In the genomic region with DNA sequence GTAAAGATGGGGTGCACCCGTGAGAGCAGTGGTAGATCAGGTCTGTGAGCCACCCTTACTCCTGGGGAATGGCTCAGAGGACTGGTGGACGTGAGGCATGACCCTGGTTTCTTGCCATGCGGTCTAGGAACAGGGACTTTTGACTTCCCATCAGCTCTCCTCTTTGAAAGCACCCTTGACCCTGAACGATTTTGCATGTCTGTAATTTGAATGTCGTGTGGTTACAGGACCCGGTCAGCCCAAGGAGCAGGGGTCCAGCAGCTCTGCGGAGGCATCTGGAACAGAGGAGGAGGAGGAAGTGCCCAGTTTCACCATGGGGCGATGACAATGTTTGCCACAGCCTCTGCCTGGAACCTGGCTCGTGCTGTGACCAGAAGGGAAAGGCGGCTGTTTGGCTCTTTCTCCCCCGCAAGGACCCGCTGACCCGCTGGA, we compare ENCODE assay signal across 9 cellular contexts. TPM values are rescaled to one million over a fixed set of nuclear protein-coding genes. Genes with fewer than 3 reads are reported as not detected.
DNase-seq lines count a peak whose midpoint lies in the region; ATAC-seq and TF ChIP-seq lines count a peak whose summit lies in the region.
"Had no signal": no experiment of that assay in that cellular context is flagged by ENCODE, and none has a peak within 500 bp of the region (broad histone marks: within the 10 kb centered on the region; RNA-seq: fewer than 3 reads in every experiment).

No MANE protein-coding gene starts in this region.

- peaks cover 42% of the 10 kb centered on the region for H3K4me1 Mint-ChIP-seq in activated T-helper 17 cell treated with anti-CD3 and anti-CD28 coated beads, Interleukin-2, amount 50 U/mL, for 72 hours
- peaks cover 52 to 64% of the 10 kb centered on the region in 2 donors for H3K4me1 Mint-ChIP-seq in natural killer cell

- ATAC-seq in GM18861 (IDR thresholded peaks at IDR 0.05; ENCODE audit: unreplicated experiment) (peak; percentile 33), HG02885 (IDR thresholded peaks at IDR 0.05; ENCODE audit: poor library complexity, unreplicated experiment) (peak; percentile 22), natural killer cell (no peak)
- ATAC-seq in activated T-helper 17 cell treated with anti-CD3 and anti-CD28 coated beads, Interleukin-2, amount 50 U/mL, for 72 hours (replicated peaks): no peak

- peak overlapping the region; percentile 95 for H3K4me3 Mint-ChIP-seq in activated T-helper 17 cell treated with anti-CD3 and anti-CD28 coated beads, Interleukin-2, amount 50 U/mL, for 72 hours
- peak overlapping the region; percentile 67 for H3K4me3 Mint-ChIP-seq in natural killer cell

- no peak for DNase-seq in natural killer cell
- DNase-seq in ureter (ENCODE audit: low spot score): no peak
- DNase-seq in DMS53 (lab: John Stamatoyannopoulos, UW): no peak
- no peak for DNase-seq in cerebellar nuclear complex (lab: John Stamatoyannopoulos, UW)
- DNase-seq in GF-D8 (lab: John Stamatoyannopoulos, UW): no peak
- DNase-seq: GDM1 had no signal

- H3K36me3 Mint-ChIP-seq in activated T-helper 17 cell treated with anti-CD3 and anti-CD28 coated beads, Interleukin-2, amount 50 U/mL, for 72 hours (ENCODE audit: low read depth): peaks cover 85% of the 10 kb centered on the region
- H3K36me3 Mint-ChIP-seq in natural killer cell: no peaks in the 10 kb centered on the region

- intact Hi-C loops in natural killer cell (cut with micrococcal nuclease): no loop called here

- TF ChIP-seq CTCF in natural killer cell (IDR thresholded peaks at IDR 0.05): no peak

- H3K27me3 Mint-ChIP-seq in activated T-helper 17 cell treated with anti-CD3 and anti-CD28 coated beads, Interleukin-2, amount 50 U/mL, for 72 hours: no peaks in the 10 kb centered on the region
- no peaks in the 10 kb centered on the region for H3K27me3 Mint-ChIP-seq in natural killer cell (ENCODE audit: low read depth in 2 of 2)

- peak overlapping the region; percentile 100 for H3K27ac Mint-ChIP-seq in activated T-helper 17 cell treated with anti-CD3 and anti-CD28 coated beads, Interleukin-2, amount 50 U/mL, for 72 hours
- H3K27ac Mint-ChIP-seq in natural killer cell: peak overlapping the region; percentile 99 to 100

- H3K9me3 Mint-ChIP-seq in activated T-helper 17 cell treated with anti-CD3 and anti-CD28 coated beads, Interleukin-2, amount 50 U/mL, for 72 hours: no peaks in the 10 kb centered on the region
- no peaks in the 10 kb centered on the region for H3K9me3 Mint-ChIP-seq in natural killer cell

RNA-seq across cellular contexts. Expression of gene ORAI2, which starts 8.6 kb away (rescaled TPM):
- total RNA-seq in activated T-helper 17 cell treated with anti-CD3 and anti-CD28 coated beads, Interleukin-2, amount 50 U/mL, for 72 hours: 10 to 100 TPM; 30.4 to 54.9 TPM
- total RNA-seq in natural killer cell (10 to 100 TPM; 39.1 to 55.0 (median 41.3) TPM), ureter (19.7 TPM)

RNA-seq across cellular contexts. Expression of gene PRKRIP1, which starts 28.6 kb away (rescaled TPM):
- total RNA-seq in activated T-helper 17 cell treated with anti-CD3 and anti-CD28 coated beads, Interleukin-2, amount 50 U/mL, for 72 hours: 10 to 100 TPM; 41.7 to 76.6 TPM
- total RNA-seq in natural killer cell (10 to 100 TPM; 38.2 to 44.2 (median 39.5) TPM), ureter (22.8 TPM)

RNA-seq across cellular contexts. Expression of gene ALKBH4, which starts 39.9 kb away (rescaled TPM):
- total RNA-seq in activated T-helper 17 cell treated with anti-CD3 and anti-CD28 coated beads, Interleukin-2, amount 50 U/mL, for 72 hours: 1 to 10 TPM; 9.0 to 9.2 TPM
- total RNA-seq in natural killer cell (1 to 10 TPM; 4.1 to 9.2 (median 9.1) TPM), ureter (10.3 TPM)

RNA-seq across cellular contexts. Expression of gene LRWD1, which starts 40.0 kb away (rescaled TPM):
- total RNA-seq in activated T-helper 17 cell treated with anti-CD3 and anti-CD28 coated beads, Interleukin-2, amount 50 U/mL, for 72 hours: 10 to 100 TPM; 14.8 to 20.6 TPM
- total RNA-seq in natural killer cell: 10 to 100 TPM; 20.0 to 24.1 (median 20.4) TPM
- total RNA-seq in ureter: 11.4 TPM

RNA-seq across cellular contexts. Expression of gene POLR2J, which starts 53.9 kb away (rescaled TPM):
- 10 to 100 TPM; 63.5 to 74.2 TPM for total RNA-seq in activated T-helper 17 cell treated with anti-CD3 and anti-CD28 coated beads, Interleukin-2, amount 50 U/mL, for 72 hours
- total RNA-seq in natural killer cell (10 to 100 TPM; 35.3 to 44.5 (median 44.5) TPM), ureter (53.1 TPM)

Comparison
In these comparisons a context has a peak if more than half of its experiments do, and no peak if none do; other contexts are left out.
1. ATAC-seq: peak in GM18861 (single experiment) and HG02885 (single experiment); none in activated T-helper 17 cell treated with anti-CD3 and anti-CD28 coated beads, Interleukin-2, amount 50 U/mL, for 72 hours (single experiment) and natural killer cell (0 of 3).